In the genomic region with DNA sequence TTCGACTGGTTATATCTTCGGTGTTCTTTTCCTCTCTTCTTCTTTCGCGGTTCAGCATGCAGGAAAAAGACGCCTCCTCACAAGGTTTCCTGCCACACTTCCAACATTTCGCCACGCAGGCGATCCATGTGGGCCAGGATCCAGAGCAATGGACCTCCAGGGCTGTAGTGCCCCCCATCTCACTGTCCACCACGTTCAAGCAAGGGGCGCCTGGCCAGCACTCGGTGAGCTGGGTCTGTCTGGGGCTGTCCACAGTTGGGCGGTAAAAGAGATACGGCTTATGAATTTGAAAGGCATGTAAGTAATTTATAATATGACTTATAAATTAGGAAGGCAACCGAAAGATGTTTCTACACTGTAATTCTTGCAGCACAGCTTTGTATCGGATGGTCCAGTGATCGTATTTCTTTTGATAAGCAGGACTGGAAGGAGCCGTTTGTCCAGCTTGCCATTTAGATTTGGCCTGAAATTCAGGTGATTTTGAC, we compare ENCODE assay signal across 1 cellular context.
TF ChIP-seq lines count a peak whose summit lies in the region.

No MANE protein-coding gene starts in this region.

TF ChIP-seq in IMR-90, 13 proteins besides CTCF, POLR2A, EP300 and RAD21 (continued from another document):
- no peak for TF ChIP-seq RCOR1 (IDR thresholded peaks at IDR 0.05; ENCODE audit: insufficient replicate concordance, low read length)
- TF ChIP-seq MAZ (IDR thresholded peaks at IDR 0.05; ENCODE audit: borderline replicate concordance, low read depth, low read length), result no peak
- 0 out of 2 replicates have a peak, but pooled peaks have one; percentile 57 for TF ChIP-seq MXI1 (IDR thresholded peaks at IDR 0.05; ENCODE audit: borderline replicate concordance, low read depth, low read length)
- TF ChIP-seq, protein P1, sequence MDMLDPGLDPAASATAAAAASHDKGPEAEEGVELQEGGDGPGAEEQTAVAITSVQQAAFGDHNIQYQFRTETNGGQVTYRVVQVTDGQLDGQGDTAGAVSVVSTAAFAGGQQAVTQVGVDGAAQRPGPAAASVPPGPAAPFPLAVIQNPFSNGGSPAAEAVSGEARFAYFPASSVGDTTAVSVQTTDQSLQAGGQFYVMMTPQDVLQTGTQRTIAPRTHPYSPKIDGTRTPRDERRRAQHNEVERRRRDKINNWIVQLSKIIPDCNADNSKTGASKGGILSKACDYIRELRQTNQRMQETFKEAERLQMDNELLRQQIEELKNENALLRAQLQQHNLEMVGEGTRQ (IDR thresholded peaks at IDR 0.05; ENCODE audit: low read depth, low read length), result no peak
- TF ChIP-seq RFX5 (IDR thresholded peaks at IDR 0.05; ENCODE audit: low read depth, low read length), result no peak
- TF ChIP-seq NFE2L2 (IDR thresholded peaks at IDR 0.05; ENCODE audit: low read depth, low read length), result no peak
